1 cellular context compared by ENCODE assay signal in the genomic region with DNA sequence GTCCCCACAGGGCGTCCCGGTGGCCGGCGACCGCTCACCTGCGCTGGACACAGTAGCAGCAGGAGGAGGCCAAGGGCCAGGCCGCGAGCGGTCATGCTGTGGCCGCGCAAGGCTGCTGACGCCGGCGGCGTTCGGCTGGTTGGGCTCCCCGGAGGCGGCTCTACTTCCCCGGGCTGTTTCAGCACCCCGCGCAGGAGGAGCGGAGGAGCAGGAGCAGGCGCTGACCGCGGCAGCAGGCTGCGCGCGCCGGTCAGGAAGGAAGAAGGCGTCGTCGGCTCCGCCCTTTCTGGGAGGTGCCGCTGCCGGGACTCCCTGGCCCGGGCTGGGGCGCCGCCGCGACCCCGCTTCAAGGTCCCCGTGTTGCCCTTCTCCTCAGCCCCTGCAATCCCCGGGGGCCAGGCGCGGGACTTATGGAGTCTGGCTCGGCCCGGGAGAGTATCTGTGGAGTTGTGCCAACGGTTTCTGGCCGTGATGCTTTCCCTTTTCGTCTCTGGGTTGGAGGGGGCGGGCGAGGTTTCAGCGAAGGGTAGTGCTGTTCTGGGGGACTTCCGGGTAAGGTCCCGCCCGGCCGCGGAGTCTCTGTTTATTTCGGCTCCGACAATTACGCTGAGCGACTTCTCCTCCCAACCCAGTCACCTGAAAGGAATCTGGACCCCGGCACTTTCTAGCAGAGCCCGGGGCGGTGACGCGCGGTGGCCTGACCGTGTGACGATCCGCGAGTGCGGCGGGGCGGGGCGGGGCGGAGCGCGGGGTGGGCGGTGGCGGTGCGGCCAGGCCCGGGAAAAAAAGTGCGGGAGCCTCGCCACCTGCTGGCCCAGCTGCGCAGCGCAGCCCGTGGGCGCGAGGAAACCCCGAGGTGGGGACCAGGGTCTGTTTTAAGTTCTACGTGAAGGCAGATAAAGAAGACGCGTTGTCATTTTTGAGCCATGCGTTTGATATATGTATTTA.
TF ChIP-seq lines count a peak whose summit lies in the region.

TSS of gene NPC1 (minus strand) at position 258 of the 948 bp plus-strand sequence. CDS start at position 95, 163 bp downstream.

TF ChIP-seq in GM12878, 131 proteins besides CTCF, POLR2A, EP300 and RAD21 (continued from another document and continues in another):
- TF ChIP-seq, protein P1, sequence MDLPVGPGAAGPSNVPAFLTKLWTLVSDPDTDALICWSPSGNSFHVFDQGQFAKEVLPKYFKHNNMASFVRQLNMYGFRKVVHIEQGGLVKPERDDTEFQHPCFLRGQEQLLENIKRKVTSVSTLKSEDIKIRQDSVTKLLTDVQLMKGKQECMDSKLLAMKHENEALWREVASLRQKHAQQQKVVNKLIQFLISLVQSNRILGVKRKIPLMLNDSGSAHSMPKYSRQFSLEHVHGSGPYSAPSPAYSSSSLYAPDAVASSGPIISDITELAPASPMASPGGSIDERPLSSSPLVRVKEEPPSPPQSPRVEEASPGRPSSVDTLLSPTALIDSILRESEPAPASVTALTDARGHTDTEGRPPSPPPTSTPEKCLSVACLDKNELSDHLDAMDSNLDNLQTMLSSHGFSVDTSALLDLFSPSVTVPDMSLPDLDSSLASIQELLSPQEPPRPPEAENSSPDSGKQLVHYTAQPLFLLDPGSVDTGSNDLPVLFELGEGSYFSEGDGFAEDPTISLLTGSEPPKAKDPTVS (IDR thresholded peaks at IDR 0.05; ENCODE audit: low read depth, low read length): no peak
- no peak for TF ChIP-seq ASH2L (IDR thresholded peaks at IDR 0.05; ENCODE audit: borderline replicate concordance, low read depth)
- peak; percentile 75 for TF ChIP-seq YY1 (IDR thresholded peaks at IDR 0.05; ENCODE audit: low read depth, low read length)
- peak; percentile 57 for TF ChIP-seq KLF5 (IDR thresholded peaks at IDR 0.05; ENCODE audit: partially characterized antibody)
- peak; percentile 76 for TF ChIP-seq SMAD5 (IDR thresholded peaks at IDR 0.05; ENCODE audit: low read depth)
- TF ChIP-seq TCF12 (IDR thresholded peaks at IDR 0.05; ENCODE audit: low read depth, low read length): 0 out of 2 replicates have a peak, but pooled peaks have one; percentile 39
- TF ChIP-seq RELA (IDR thresholded peaks at IDR 0.05; ENCODE audit: borderline replicate concordance, partially characterized antibody): no peak
- no peak for TF ChIP-seq SMAD1 (IDR thresholded peaks at IDR 0.05; ENCODE audit: low read depth, partially characterized antibody)
- peak; percentile 28; the same call in 1 of the 2 replicates for TF ChIP-seq HCFC1 (IDR thresholded peaks at IDR 0.05; ENCODE audit: low read length)
- no peak for TF ChIP-seq RCOR1 (conservative IDR thresholded peaks at IDR 0.05; ENCODE audit: low read depth, low read length)
- no peak for TF ChIP-seq SUPT20H (IDR thresholded peaks at IDR 0.05; ENCODE audit: borderline replicate concordance, control insufficient read depth, low read depth, low read length)
- TF ChIP-seq, protein P2, sequence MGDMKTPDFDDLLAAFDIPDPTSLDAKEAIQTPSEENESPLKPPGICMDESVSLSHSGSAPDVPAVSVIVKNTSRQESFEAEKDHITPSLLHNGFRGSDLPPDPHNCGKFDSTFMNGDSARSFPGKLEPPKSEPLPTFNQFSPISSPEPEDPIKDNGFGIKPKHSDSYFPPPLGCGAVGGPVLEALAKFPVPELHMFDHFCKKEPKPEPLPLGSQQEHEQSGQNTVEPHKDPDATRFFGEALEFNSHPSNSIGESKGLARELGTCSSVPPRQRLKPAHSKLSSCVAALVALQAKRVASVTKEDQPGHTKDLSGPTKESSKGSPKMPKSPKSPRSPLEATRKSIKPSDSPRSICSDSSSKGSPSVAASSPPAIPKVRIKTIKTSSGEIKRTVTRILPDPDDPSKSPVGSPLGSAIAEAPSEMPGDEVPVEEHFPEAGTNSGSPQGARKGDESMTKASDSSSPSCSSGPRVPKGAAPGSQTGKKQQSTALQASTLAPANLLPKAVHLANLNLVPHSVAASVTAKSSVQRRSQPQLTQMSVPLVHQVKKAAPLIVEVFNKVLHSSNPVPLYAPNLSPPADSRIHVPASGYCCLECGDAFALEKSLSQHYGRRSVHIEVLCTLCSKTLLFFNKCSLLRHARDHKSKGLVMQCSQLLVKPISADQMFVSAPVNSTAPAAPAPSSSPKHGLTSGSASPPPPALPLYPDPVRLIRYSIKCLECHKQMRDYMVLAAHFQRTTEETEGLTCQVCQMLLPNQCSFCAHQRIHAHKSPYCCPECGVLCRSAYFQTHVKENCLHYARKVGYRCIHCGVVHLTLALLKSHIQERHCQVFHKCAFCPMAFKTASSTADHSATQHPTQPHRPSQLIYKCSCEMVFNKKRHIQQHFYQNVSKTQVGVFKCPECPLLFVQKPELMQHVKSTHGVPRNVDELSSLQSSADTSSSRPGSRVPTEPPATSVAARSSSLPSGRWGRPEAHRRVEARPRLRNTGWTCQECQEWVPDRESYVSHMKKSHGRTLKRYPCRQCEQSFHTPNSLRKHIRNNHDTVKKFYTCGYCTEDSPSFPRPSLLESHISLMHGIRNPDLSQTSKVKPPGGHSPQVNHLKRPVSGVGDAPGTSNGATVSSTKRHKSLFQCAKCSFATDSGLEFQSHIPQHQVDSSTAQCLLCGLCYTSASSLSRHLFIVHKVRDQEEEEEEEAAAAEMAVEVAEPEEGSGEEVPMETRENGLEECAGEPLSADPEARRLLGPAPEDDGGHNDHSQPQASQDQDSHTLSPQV (IDR thresholded peaks at IDR 0.05): no peak
- TF ChIP-seq, protein P3, sequence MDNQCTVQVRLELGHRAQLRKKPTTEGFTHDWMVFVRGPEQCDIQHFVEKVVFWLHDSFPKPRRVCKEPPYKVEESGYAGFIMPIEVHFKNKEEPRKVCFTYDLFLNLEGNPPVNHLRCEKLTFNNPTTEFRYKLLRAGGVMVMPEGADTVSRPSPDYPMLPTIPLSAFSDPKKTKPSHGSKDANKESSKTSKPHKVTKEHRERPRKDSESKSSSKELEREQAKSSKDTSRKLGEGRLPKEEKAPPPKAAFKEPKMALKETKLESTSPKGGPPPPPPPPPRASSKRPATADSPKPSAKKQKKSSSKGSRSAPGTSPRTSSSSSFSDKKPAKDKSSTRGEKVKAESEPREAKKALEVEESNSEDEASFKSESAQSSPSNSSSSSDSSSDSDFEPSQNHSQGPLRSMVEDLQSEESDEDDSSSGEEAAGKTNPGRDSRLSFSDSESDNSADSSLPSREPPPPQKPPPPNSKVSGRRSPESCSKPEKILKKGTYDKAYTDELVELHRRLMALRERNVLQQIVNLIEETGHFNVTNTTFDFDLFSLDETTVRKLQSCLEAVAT (IDR thresholded peaks at IDR 0.05): peak; percentile 68
- TF ChIP-seq, protein P4, sequence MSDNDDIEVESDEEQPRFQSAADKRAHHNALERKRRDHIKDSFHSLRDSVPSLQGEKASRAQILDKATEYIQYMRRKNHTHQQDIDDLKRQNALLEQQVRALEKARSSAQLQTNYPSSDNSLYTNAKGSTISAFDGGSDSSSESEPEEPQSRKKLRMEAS (IDR thresholded peaks at IDR 0.05; ENCODE audit: low read depth, low read length): peak; percentile 29; the same call in 1 of the 2 replicates
- TF ChIP-seq, protein P5, sequence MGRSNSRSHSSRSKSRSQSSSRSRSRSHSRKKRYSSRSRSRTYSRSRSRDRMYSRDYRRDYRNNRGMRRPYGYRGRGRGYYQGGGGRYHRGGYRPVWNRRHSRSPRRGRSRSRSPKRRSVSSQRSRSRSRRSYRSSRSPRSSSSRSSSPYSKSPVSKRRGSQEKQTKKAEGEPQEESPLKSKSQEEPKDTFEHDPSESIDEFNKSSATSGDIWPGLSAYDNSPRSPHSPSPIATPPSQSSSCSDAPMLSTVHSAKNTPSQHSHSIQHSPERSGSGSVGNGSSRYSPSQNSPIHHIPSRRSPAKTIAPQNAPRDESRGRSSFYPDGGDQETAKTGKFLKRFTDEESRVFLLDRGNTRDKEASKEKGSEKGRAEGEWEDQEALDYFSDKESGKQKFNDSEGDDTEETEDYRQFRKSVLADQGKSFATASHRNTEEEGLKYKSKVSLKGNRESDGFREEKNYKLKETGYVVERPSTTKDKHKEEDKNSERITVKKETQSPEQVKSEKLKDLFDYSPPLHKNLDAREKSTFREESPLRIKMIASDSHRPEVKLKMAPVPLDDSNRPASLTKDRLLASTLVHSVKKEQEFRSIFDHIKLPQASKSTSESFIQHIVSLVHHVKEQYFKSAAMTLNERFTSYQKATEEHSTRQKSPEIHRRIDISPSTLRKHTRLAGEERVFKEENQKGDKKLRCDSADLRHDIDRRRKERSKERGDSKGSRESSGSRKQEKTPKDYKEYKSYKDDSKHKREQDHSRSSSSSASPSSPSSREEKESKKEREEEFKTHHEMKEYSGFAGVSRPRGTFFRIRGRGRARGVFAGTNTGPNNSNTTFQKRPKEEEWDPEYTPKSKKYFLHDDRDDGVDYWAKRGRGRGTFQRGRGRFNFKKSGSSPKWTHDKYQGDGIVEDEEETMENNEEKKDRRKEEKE (IDR thresholded peaks at IDR 0.05): no peak
- TF ChIP-seq TCF7 (IDR thresholded peaks at IDR 0.05; ENCODE audit: borderline replicate concordance): no peak
- TF ChIP-seq MYB (IDR thresholded peaks at IDR 0.05; ENCODE audit: borderline replicate concordance, low read depth, low read length): no peak
- no peak for TF ChIP-seq MTA2 (IDR thresholded peaks at IDR 0.05; ENCODE audit: low read depth)
- no peak for TF ChIP-seq MYC (IDR thresholded peaks at IDR 0.05; ENCODE audit: insufficient read depth, insufficient read length, insufficient replicate concordance, low read length, severe bottlenecking)
- peak; percentile 63 for TF ChIP-seq CREB1 (IDR thresholded peaks at IDR 0.05; ENCODE audit: low read depth)
- peak; percentile 70 for TF ChIP-seq LARP7 (IDR thresholded peaks at IDR 0.05)
- TF ChIP-seq SMARCA5 (IDR thresholded peaks at IDR 0.05): 0 out of 2 replicates have a peak, but pooled peaks have one; percentile 28
- TF ChIP-seq KDM1A (IDR thresholded peaks at IDR 0.05; ENCODE audit: borderline replicate concordance): no peak
- peak; percentile 49 for TF ChIP-seq TBL1XR1 (IDR thresholded peaks at IDR 0.05; ENCODE audit: low read depth, low read length)
- TF ChIP-seq CBFB (IDR thresholded peaks at IDR 0.05; ENCODE audit: low read depth): peak; percentile 58; the same call in 1 of the 2 replicates
- TF ChIP-seq SRF (IDR thresholded peaks at IDR 0.05; ENCODE audit: low read depth in 2 of 2, low read length in 2 of 2): peak; percentile 27 to 30; a peak in 2 of 4 replicates
- no peak for TF ChIP-seq BCL3 (IDR thresholded peaks at IDR 0.05; ENCODE audit: borderline replicate concordance, insufficient read depth, low read depth, low read length, poor library complexity, severe bottlenecking)
- TF ChIP-seq FOXK2 (IDR thresholded peaks at IDR 0.05): no peak
- no peak for TF ChIP-seq PAX5 (IDR thresholded peaks at IDR 0.05; ENCODE audit: borderline replicate concordance, low read depth, low read length)
- TF ChIP-seq SUZ12 (IDR thresholded peaks at IDR 0.05; ENCODE audit: unreplicated experiment): no peak
- TF ChIP-seq BACH1 (IDR thresholded peaks at IDR 0.05; ENCODE audit: borderline replicate concordance): no peak
- TF ChIP-seq CREM (IDR thresholded peaks at IDR 0.05; ENCODE audit: low read depth): no peak
- no peak for TF ChIP-seq CEBPB (IDR thresholded peaks at IDR 0.05; ENCODE audit: borderline replicate concordance in 1 of 2, low read depth in 2 of 2, low read length in 2 of 2)
- TF ChIP-seq SP1 (IDR thresholded peaks at IDR 0.05; ENCODE audit: low read depth, low read length): peak; percentile 41
- TF ChIP-seq HDAC6 (IDR thresholded peaks at IDR 0.05; ENCODE audit: unreplicated experiment): no peak
- peak; percentile 49 for TF ChIP-seq REST (IDR thresholded peaks at IDR 0.05; ENCODE audit: low read depth, low read length)
- TF ChIP-seq SIN3A (IDR thresholded peaks at IDR 0.05; ENCODE audit: low read depth, low read length): peak; percentile 85
- TF ChIP-seq YBX1 (IDR thresholded peaks at IDR 0.05): no peak
- no peak for TF ChIP-seq NR2C2 (IDR thresholded peaks at IDR 0.05; ENCODE audit: borderline replicate concordance, control insufficient read depth, insufficient read length, low read depth)
